Comparison of ENCODE assay signal across 1 cellular context in the genomic region with DNA sequence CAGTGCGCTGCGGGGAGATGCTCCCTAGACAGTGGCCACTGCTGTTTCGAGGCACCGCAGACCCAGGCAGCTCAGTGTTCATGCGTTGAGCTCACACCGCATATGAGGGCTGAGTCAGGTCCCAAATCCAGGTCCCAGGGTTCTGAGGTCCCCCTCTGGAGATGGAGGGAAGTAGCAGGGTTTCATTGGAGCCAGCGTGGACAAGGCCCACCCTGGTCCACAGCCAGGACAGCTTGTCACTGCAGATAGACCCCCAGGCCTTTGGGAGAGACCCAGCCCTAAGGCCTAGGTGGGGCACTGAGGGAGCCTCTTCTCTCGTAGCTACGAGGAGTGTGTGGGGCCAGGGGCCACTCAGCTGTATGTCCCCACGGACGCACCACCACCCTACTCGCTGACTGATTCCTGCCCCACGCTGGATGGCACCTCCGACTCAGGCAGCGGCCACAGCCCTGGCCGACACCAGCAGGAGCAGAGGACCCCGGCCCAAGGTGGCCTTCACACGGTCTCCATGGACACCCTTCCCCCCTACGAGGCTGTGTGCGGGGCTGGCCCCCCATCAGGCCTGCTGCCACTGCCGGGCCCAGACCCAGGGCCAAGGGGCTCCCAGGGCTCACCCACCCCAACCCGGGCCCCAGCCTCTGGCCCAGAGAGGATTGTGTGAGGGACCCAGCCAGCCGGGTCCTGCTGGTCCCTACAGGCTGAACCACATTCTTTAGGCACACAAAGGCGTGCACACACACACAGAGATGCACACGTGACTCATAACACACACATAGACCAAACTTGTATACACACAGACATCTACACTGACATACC.
TF ChIP-seq lines count a peak whose summit lies in the region.

No MANE protein-coding gene starts in this region.

TF ChIP-seq in HEK293, 187 proteins besides CTCF, POLR2A, EP300 and RAD21 (continued from another document):
- TF ChIP-seq, protein P1, sequence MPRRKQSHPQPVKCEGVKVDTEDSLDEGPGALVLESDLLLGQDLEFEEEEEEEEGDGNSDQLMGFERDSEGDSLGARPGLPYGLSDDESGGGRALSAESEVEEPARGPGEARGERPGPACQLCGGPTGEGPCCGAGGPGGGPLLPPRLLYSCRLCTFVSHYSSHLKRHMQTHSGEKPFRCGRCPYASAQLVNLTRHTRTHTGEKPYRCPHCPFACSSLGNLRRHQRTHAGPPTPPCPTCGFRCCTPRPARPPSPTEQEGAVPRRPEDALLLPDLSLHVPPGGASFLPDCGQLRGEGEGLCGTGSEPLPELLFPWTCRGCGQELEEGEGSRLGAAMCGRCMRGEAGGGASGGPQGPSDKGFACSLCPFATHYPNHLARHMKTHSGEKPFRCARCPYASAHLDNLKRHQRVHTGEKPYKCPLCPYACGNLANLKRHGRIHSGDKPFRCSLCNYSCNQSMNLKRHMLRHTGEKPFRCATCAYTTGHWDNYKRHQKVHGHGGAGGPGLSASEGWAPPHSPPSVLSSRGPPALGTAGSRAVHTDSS (tag by site-specific recombination; IDR thresholded peaks at IDR 0.05) = no peak
- TF ChIP-seq KLF10 (tag by site-specific recombination; IDR thresholded peaks at IDR 0.05) (no peak), GLI4 (tag by site-specific recombination; IDR thresholded peaks at IDR 0.05) (no peak), ZBTB20 (tag by site-specific recombination; IDR thresholded peaks at IDR 0.05) (peak; percentile 43; the same call in 1 of the 2 replicates), ZNF350 (tag by site-specific recombination; IDR thresholded peaks at IDR 0.05) (no peak), ZNF76 (tag by site-specific recombination; IDR thresholded peaks at IDR 0.05; ENCODE audit: borderline replicate concordance, low read depth) (no peak)
- TF ChIP-seq, protein P2, sequence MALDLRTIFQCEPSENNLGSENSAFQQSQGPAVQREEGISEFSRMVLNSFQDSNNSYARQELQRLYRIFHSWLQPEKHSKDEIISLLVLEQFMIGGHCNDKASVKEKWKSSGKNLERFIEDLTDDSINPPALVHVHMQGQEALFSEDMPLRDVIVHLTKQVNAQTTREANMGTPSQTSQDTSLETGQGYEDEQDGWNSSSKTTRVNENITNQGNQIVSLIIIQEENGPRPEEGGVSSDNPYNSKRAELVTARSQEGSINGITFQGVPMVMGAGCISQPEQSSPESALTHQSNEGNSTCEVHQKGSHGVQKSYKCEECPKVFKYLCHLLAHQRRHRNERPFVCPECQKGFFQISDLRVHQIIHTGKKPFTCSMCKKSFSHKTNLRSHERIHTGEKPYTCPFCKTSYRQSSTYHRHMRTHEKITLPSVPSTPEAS (tag by site-specific recombination; IDR thresholded peaks at IDR 0.05) = 0 out of 2 replicates have a peak, but pooled peaks have one; percentile 14
